ENCODE assay signal across 8 cellular contexts in genomic region chr6:157184202-157185015, GRCh38.
DNase-seq lines count a peak whose midpoint lies in the region; ATAC-seq and TF ChIP-seq lines count a peak whose summit lies in the region.

No MANE protein-coding gene starts in this region.

- peaks cover 30% of the 10 kb centered on the region for H3K4me1 Mint-ChIP-seq in mesothelial cell of epicardium

- H3K9me3 Mint-ChIP-seq in mesothelial cell of epicardium: no peaks in the 10 kb centered on the region

- no peak for DNase-seq in AG09309 (ENCODE audit: low read depth)
- peak; percentile 7 for DNase-seq in H4 (ENCODE audit: low spot score)
- peak; percentile 27 for DNase-seq in NCI-H526 treated with DMSO at 0.1 percent for 48 hours (lab: John Stamatoyannopoulos, UW)
- peak; percentile 8 to 35 (median 26) for DNase-seq in activated CD8-positive, alpha-beta memory T cell treated with anti-CD3 and anti-CD28 coated beads for 48 hours (ENCODE audit: low read depth in 2 of 3, low spot score in 2 of 3)
- DNase-seq in mesothelial cell of epicardium (ENCODE audit: low spot score in 2 of 2, unreplicated experiment in 2 of 2): peak in 1 of 2 experiments; percentile 69
- peak; percentile 9 to 28 for DNase-seq in stimulated activated CD8-positive, alpha-beta memory T cell treated with anti-CD3 and anti-CD28 coated beads, Interleukin-15, amount 100 ng/mL, for 4 hours (ENCODE audit: low read depth in 2 of 2)

- peaks cover 21% of the 10 kb centered on the region for H3K36me3 Mint-ChIP-seq in mesothelial cell of epicardium

- H3K27me3 ChIP-seq in endocrine pancreas (ENCODE audit: control insufficient read depth, insufficient read depth, low read length): no peaks in the 10 kb centered on the region

- H3K9ac ChIP-seq in endocrine pancreas (ENCODE audit: control insufficient read depth, insufficient read depth, low read length): peak overlapping the region; percentile 44

- no peaks in the 10 kb centered on the region for H3K27me3 Mint-ChIP-seq in mesothelial cell of epicardium (ENCODE audit: low read depth)

- peak overlapping the region; percentile 84 for H3K27ac Mint-ChIP-seq in mesothelial cell of epicardium

- peaks cover 6% of the 10 kb centered on the region for H3K4me1 ChIP-seq in endocrine pancreas (ENCODE audit: control insufficient read depth, insufficient read depth, low read length)

- H3K4me3 ChIP-seq in AG09309 (ENCODE audit: control insufficient read depth, low read depth, low read length) (no peak overlapping the region), endocrine pancreas (ENCODE audit: control insufficient read depth, insufficient read depth, low read length) (peak overlapping the region; percentile 51)

- no peaks in the 10 kb centered on the region for H3K36me3 ChIP-seq in endocrine pancreas (ENCODE audit: control insufficient read depth, insufficient read depth, low read length)

- peak overlapping the region; percentile 50 for H3K4me3 Mint-ChIP-seq in mesothelial cell of epicardium

- H3K9me3 ChIP-seq in endocrine pancreas (ENCODE audit: control insufficient read depth, low read length): no peaks in the 10 kb centered on the region

- peak; percentile 98 for TF ChIP-seq CTCF in AG09309 (IDR thresholded peaks at IDR 0.05; ENCODE audit: control insufficient read depth, insufficient read depth, low read depth, low read length, missing control alignments)
- peak; percentile 67 for TF ChIP-seq CTCF in mesothelial cell of epicardium (IDR thresholded peaks at IDR 0.05; ENCODE audit: unreplicated experiment)

- ATAC-seq in GM18907 (IDR thresholded peaks at IDR 0.05; ENCODE audit: unreplicated experiment): no peak
